In genomic region chr5:73160239-73160671, GRCh38 we compare ENCODE assay signal across 9 cellular contexts. TPM values are rescaled to one million over a fixed set of nuclear protein-coding genes. Genes with fewer than 3 reads are reported as not detected.
DNase-seq lines count a peak whose midpoint lies in the region; ATAC-seq and TF ChIP-seq lines count a peak whose summit lies in the region.
"Had no signal": no experiment of that assay in that cellular context is flagged by ENCODE, and none has a peak within 500 bp of the region (broad histone marks: within the 10 kb centered on the region; RNA-seq: fewer than 3 reads in every experiment).

No MANE protein-coding gene starts in this region.

- no peaks in the 10 kb centered on the region for H3K36me3 ChIP-seq in naive thymus-derived CD4-positive, alpha-beta T cell (ENCODE audit: control insufficient read depth in 2 of 3, insufficient read depth in 3 of 3, low read length in 3 of 3)
- no peaks in the 10 kb centered on the region for H3K36me3 ChIP-seq in esophagus squamous epithelium

- H3K4me3 ChIP-seq in naive thymus-derived CD4-positive, alpha-beta T cell (ENCODE audit: low read length) = no peak overlapping the region
- no peak overlapping the region for H3K4me3 ChIP-seq in esophagus squamous epithelium

- peak; percentile 83 for ATAC-seq in GM18517 (IDR thresholded peaks at IDR 0.05; ENCODE audit: unreplicated experiment)
- peak; percentile 95 for ATAC-seq in HG02973 (IDR thresholded peaks at IDR 0.05; ENCODE audit: unreplicated experiment)
- peak; percentile 92 for ATAC-seq in naive thymus-derived CD4-positive, alpha-beta T cell

- H3K4me1 ChIP-seq in naive thymus-derived CD4-positive, alpha-beta T cell (ENCODE audit: control insufficient read depth in 2 of 2, insufficient read depth in 2 of 2, low read length in 2 of 2) = peaks cover 17 to 31% of the 10 kb centered on the region in 2 donors
- H3K4me1 ChIP-seq in esophagus squamous epithelium = peaks cover 0 to 16% (median 0%) of the 10 kb centered on the region in 3 donors

- peaks cover 82% of the 10 kb centered on the region for H3K27me3 Mint-ChIP-seq in T-helper 1 cell treated with Interleukin-12 subunit alpha and Interleukin-12 subunit beta and Interleukin-4 antibody, amounts not matched to agents 30 μg/mL and 1 μg/mL, for 36 hours (ENCODE audit: low read depth)
- H3K27me3 Mint-ChIP-seq in naive thymus-derived CD4-positive, alpha-beta T cell = peaks cover 52 to 88% (median 77%) of the 10 kb centered on the region in 5 donors

- CTCF ChIA-PET in naive thymus-derived CD4-positive, alpha-beta T cell (lab: Charles Lee) = interaction anchor here (0.7 kb wide), 1 partner anchor 56 kb away, joined by 3 read pairs; no protein-coding TSS in a partner anchor

- H3K27ac ChIP-seq in naive thymus-derived CD4-positive, alpha-beta T cell (ENCODE audit: low read depth, low read length) = no peak overlapping the region
- no peak overlapping the region for H3K27ac ChIP-seq in esophagus squamous epithelium

- H3K9me3 ChIP-seq in naive thymus-derived CD4-positive, alpha-beta T cell (ENCODE audit: control insufficient read depth in 2 of 3, low read length in 3 of 3) = no peaks in the 10 kb centered on the region
- no peaks in the 10 kb centered on the region for H3K9me3 ChIP-seq in esophagus squamous epithelium

- H3K27me3 ChIP-seq in naive thymus-derived CD4-positive, alpha-beta T cell (ENCODE audit: control insufficient read depth in 2 of 2, insufficient read depth in 2 of 2, low read length in 2 of 2) = peaks cover 10 to 24% of the 10 kb centered on the region in 2 donors
- H3K27me3 ChIP-seq in esophagus squamous epithelium = peaks cover 0 to 23% (median 0%) of the 10 kb centered on the region in 4 donors

- no peaks in the 10 kb centered on the region for H3K9me3 Mint-ChIP-seq in T-helper 1 cell treated with Interleukin-12 subunit alpha and Interleukin-12 subunit beta and Interleukin-4 antibody, amounts not matched to agents 30 μg/mL and 1 μg/mL, for 36 hours
- peaks cover 0 to 1% (median 0%) of the 10 kb centered on the region in 11 donors for H3K9me3 Mint-ChIP-seq in naive thymus-derived CD4-positive, alpha-beta T cell

- peak overlapping the region; percentile 16 for H3K27ac Mint-ChIP-seq in T-helper 1 cell treated with Interleukin-12 subunit alpha and Interleukin-12 subunit beta and Interleukin-4 antibody, amounts not matched to agents 30 μg/mL and 1 μg/mL, for 36 hours
- H3K27ac Mint-ChIP-seq in naive thymus-derived CD4-positive, alpha-beta T cell = peak overlapping the region; percentile 7 to 87 (median 61)

- H3K4me3 Mint-ChIP-seq in T-helper 1 cell treated with Interleukin-12 subunit alpha and Interleukin-12 subunit beta and Interleukin-4 antibody, amounts not matched to agents 30 μg/mL and 1 μg/mL, for 36 hours = peak overlapping the region; percentile 3
- H3K4me3 Mint-ChIP-seq in naive thymus-derived CD4-positive, alpha-beta T cell = peak overlapping the region in 9 of 10 donors; percentile 37 to 74 (median 63)

- intact Hi-C loops in naive thymus-derived CD4-positive, alpha-beta T cell (cut with micrococcal nuclease) = loop anchor here in 1 of 2 donors (2.0 kb wide), 2 partner anchors 205 to 229 kb away; no protein-coding TSS in a partner anchor
- intact Hi-C loops in esophagus squamous epithelium (cut with DNase I) = no loop called here

- DNase-seq in naive thymus-derived CD4-positive, alpha-beta T cell = peak in 8 of 9 donors; percentile 59 to 83 (median 76)
- DNase-seq in esophagus squamous epithelium (lab: John Stamatoyannopoulos, UW) (no peak), HuH-7 (ENCODE audit: low spot score) (no peak), NCI-H2227 treated with DMSO at 0.1 percent for 48 hours (lab: John Stamatoyannopoulos, UW) (no peak), NCI-H526 (lab: John Stamatoyannopoulos, UW) (no peak)
- DNase-seq: H7 had no signal

- 63 to 77% methylated on average over 4 of the region's 4 CpGs for WGBS in esophagus squamous epithelium, 2 donors

- POLR2A ChIA-PET in naive thymus-derived CD4-positive, alpha-beta T cell (lab: Charles Lee) = no interaction called here

- no peak for TF ChIP-seq CTCF in esophagus squamous epithelium (IDR thresholded peaks at IDR 0.05)

- no peak for TF ChIP-seq POLR2A in esophagus squamous epithelium (IDR thresholded peaks at IDR 0.05)

- H3K4me1 Mint-ChIP-seq in T-helper 1 cell treated with Interleukin-12 subunit alpha and Interleukin-12 subunit beta and Interleukin-4 antibody, amounts not matched to agents 30 μg/mL and 1 μg/mL, for 36 hours (ENCODE audit: low read depth) = peaks cover 17% of the 10 kb centered on the region
- H3K4me1 Mint-ChIP-seq in naive thymus-derived CD4-positive, alpha-beta T cell = peaks cover 21 to 41% (median 35%) of the 10 kb centered on the region in 7 donors

- no peaks in the 10 kb centered on the region for H3K36me3 Mint-ChIP-seq in T-helper 1 cell treated with Interleukin-12 subunit alpha and Interleukin-12 subunit beta and Interleukin-4 antibody, amounts not matched to agents 30 μg/mL and 1 μg/mL, for 36 hours (ENCODE audit: low read depth)
- H3K36me3 Mint-ChIP-seq in naive thymus-derived CD4-positive, alpha-beta T cell = peaks cover 0 to 3% (median 0%) of the 10 kb centered on the region in 5 donors

RNA-seq across cellular contexts. Expression of gene TMEM174, which starts 12.7 kb away (rescaled TPM):
- not detected for total RNA-seq in naive thymus-derived CD4-positive, alpha-beta T cell
- polyA plus RNA-seq in naive thymus-derived CD4-positive, alpha-beta T cell = not detected
- not detected for total RNA-seq in esophagus squamous epithelium
- total RNA-seq: H7 had no signal

RNA-seq across cellular contexts. Expression of gene TMEM171, which starts 39.9 kb away (rescaled TPM):
- total RNA-seq in naive thymus-derived CD4-positive, alpha-beta T cell = under 1 TPM in 1 of 5 experiments, not detected in 4; 0.39 TPM
- not detected for polyA plus RNA-seq in naive thymus-derived CD4-positive, alpha-beta T cell
- 10 to 100 TPM in 2 of 4 donors, 1 to 10 TPM in 2; 5.9 to 12.6 (median 9.1) TPM for total RNA-seq in esophagus squamous epithelium

Comparison
In these comparisons a context has a peak if more than half of its experiments do, and no peak if none do; other contexts are left out.
1. DNase-seq: peak in naive thymus-derived CD4-positive, alpha-beta T cell (8 of 9); none in esophagus squamous epithelium (single experiment), HuH-7 (single experiment), NCI-H2227 treated with DMSO at 0.1 percent for 48 hours (single experiment) and NCI-H526 (0 of 2).
2. RNA of gene TMEM171, which starts 39.9 kb away (total RNA-seq): 5.9 to 12.6 TPM in esophagus squamous epithelium; 0.39 TPM in naive thymus-derived CD4-positive, alpha-beta T cell; every median in the first group is over 4 times any median in the second.
3. Peak in every context shown above with its lines, with median percentiles within 50 percentile points of each other: ATAC-seq.